In the genomic region with DNA sequence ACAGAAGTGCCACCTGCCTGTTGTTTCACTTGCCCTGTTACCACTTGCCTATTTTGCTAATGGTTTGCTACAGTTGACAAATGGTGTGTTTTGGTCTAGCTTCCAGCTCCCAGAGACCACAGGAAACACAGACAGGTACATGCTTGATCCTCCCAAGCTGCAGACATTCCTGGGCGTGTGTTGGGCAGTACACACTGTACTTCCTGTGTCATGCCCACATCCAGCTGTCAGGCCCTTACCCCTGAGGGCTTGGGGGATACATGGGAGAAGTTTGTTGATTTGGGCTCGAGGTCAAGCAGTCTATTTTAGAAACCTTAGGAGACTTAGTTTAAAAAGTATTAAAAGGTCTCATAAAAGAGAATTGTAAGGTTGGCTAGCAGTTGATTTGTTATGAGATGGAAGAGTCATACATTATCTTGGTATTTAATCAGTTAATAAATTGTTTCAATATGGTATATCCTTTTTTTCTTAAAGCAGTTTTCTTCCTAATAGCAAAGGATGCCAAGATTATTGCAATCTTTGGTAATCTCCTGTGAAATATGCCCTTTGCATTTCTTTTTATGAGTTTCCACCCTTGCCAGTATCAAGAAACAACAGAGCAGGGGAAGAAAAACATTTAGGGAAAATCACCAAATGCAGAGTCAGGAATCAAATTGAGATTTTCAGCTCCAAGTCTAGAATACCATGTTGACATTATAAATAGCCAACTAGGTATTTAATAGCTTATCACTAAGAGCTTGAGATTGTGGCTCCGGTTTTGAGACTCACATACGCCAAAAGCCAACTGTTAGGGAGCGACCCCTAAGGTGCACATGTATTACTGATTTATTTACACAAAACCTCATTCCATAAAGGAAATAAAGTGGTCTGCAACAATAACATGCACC, we compare ENCODE assay signal across 14 cellular contexts. TPM values are rescaled to one million over a fixed set of nuclear protein-coding genes. Genes with fewer than 3 reads are reported as not detected.
DNase-seq lines count a peak whose midpoint lies in the region; ATAC-seq and TF ChIP-seq lines count a peak whose summit lies in the region.
"Had no signal": no experiment of that assay in that cellular context is flagged by ENCODE, and none has a peak within 500 bp of the region (broad histone marks: within the 10 kb centered on the region; RNA-seq: fewer than 3 reads in every experiment).

No MANE protein-coding gene starts in this region.

- intact Hi-C loops in esophagus muscularis mucosa (cut with DNase I): loop anchor here (5.0 to 10.0 kb wide), 7 partner anchors 246 to 1006 kb away; a partner anchor contains a TSS
- intact Hi-C loops in prostate gland (cut with DNase I): loop anchor here (5.0 to 10.0 kb wide), 7 partner anchors 53 to 1716 kb away; no protein-coding TSS in a partner anchor

- ATAC-seq in HG03439 (IDR thresholded peaks at IDR 0.05; ENCODE audit: unreplicated experiment): no peak

- peak; percentile 68 for TF ChIP-seq EP300 in esophagus muscularis mucosa (IDR thresholded peaks at IDR 0.05)

- H3K9me3 ChIP-seq in esophagus muscularis mucosa (no peaks in the 10 kb centered on the region), prostate gland (no peaks in the 10 kb centered on the region)

- H3K4me3 ChIP-seq in esophagus muscularis mucosa (no peak overlapping the region), prostate gland (no peak overlapping the region)

- no peaks in the 10 kb centered on the region for H3K36me3 ChIP-seq in esophagus muscularis mucosa
- H3K36me3 ChIP-seq in prostate gland: no peaks in the 10 kb centered on the region

- H3K4me1 ChIP-seq in esophagus muscularis mucosa: peaks cover 27 to 64% (median 49%) of the 10 kb centered on the region in 4 donors
- peaks cover 3% of the 10 kb centered on the region for H3K4me1 ChIP-seq in prostate gland (replicated peaks)

- TF ChIP-seq POLR2A in esophagus muscularis mucosa (IDR thresholded peaks at IDR 0.05; ENCODE audit: low read depth): no peak
- no peak for TF ChIP-seq POLR2A in prostate gland (IDR thresholded peaks at IDR 0.05)

- H3K27me3 ChIP-seq in esophagus muscularis mucosa: no peaks in the 10 kb centered on the region
- H3K27me3 ChIP-seq in prostate gland (replicated peaks; ENCODE audit: insufficient read depth): no peaks in the 10 kb centered on the region

- H3K27ac ChIP-seq in esophagus muscularis mucosa (replicated peaks in 1 of 4): peak overlapping the region; percentile 52 to 83 (median 72)
- H3K27ac ChIP-seq in prostate gland: peak overlapping the region; percentile 12 to 55

- 63% methylated on average over 5 of the region's 5 CpGs for WGBS in esophagus muscularis mucosa
- 11% methylated on average over 5 of the region's 5 CpGs for WGBS in prostate gland

- DNase-seq in Daoy (ENCODE audit: low read depth): peak; percentile 33
- DNase-seq in RPMI7951 (ENCODE audit: low read depth): peak; percentile 83
- DNase-seq in esophagus muscularis mucosa (ENCODE audit: extremely low spot score): no peak
- peak; percentile 93 for DNase-seq in prostate gland (ENCODE audit: low spot score)
- DNase-seq in stimulated activated CD4-positive, alpha-beta T cell treated with anti-CD3 and anti-CD28 coated beads, Interleukin-12 subunit alpha, Interleukin-12 subunit beta, amount 100 ng/mL, for 4 hours: no peak
- DNase-seq in activated CD8-positive, alpha-beta memory T cell treated with anti-CD3 and anti-CD28 coated beads, Interleukin-2, amount 50 U/mL, for 48 hours: no peak
- no peak for DNase-seq in MV-4-11 (lab: John Stamatoyannopoulos, UW)
- DNase-seq: activated CD4-positive, alpha-beta T cell treated with anti-CD3 and anti-CD28 coated beads, Interleukin-2, amount 10 ng/mL, durations not matched to agents 7 days and 5 days; activated naive CD4-positive, alpha-beta T cell treated with anti-CD3 and anti-CD28 coated beads for 36 hours; CD4-positive, alpha-beta memory T cell; NCI-H446 treated with DMSO at 0.1 percent for 48 hours had no signal

- TF ChIP-seq CTCF in esophagus muscularis mucosa (IDR thresholded peaks at IDR 0.05) (no peak), prostate gland (IDR thresholded peaks at IDR 0.05) (no peak)

RNA-seq across cellular contexts. Expression of a gene that starts 52.3 kb away (rescaled TPM):
- not detected in 2 replicates for total RNA-seq in Daoy (2014; rRNA removed; shearing (Covaris generic))
- total RNA-seq in RPMI7951 (2014; rRNA removed; shearing (Covaris generic)): under 0.01 TPM in 1 of 2 replicates, not detected in the other
- total RNA-seq in esophagus muscularis mucosa: 1 to 10 TPM in 1 of 4 donors, under 1 TPM in 3; 0.42 to 1.8 (median 0.67) TPM
- total RNA-seq in prostate gland: under 1 TPM; 0.18 to 0.68 TPM
- total RNA-seq: activated naive CD4-positive, alpha-beta T cell treated with anti-CD3 and anti-CD28 coated beads for 36 hours; neural crest cell; SK-MEL-5 had no signal

Comparison
In these comparisons a context has a peak if more than half of its experiments do, and no peak if none do; other contexts are left out.
1. DNase-seq: peak in Daoy (single experiment), RPMI7951 (single experiment) and prostate gland (single experiment); none in esophagus muscularis mucosa (single experiment), stimulated activated CD4-positive, alpha-beta T cell treated with anti-CD3 and anti-CD28 coated beads, Interleukin-12 subunit alpha, Interleukin-12 subunit beta, amount 100 ng/mL, for 4 hours (single experiment), activated CD8-positive, alpha-beta memory T cell treated with anti-CD3 and anti-CD28 coated beads, Interleukin-2, amount 50 U/mL, for 48 hours (single experiment) and MV-4-11 (single experiment).